ENCODE assay signal across 8 cellular contexts in the genomic region with DNA sequence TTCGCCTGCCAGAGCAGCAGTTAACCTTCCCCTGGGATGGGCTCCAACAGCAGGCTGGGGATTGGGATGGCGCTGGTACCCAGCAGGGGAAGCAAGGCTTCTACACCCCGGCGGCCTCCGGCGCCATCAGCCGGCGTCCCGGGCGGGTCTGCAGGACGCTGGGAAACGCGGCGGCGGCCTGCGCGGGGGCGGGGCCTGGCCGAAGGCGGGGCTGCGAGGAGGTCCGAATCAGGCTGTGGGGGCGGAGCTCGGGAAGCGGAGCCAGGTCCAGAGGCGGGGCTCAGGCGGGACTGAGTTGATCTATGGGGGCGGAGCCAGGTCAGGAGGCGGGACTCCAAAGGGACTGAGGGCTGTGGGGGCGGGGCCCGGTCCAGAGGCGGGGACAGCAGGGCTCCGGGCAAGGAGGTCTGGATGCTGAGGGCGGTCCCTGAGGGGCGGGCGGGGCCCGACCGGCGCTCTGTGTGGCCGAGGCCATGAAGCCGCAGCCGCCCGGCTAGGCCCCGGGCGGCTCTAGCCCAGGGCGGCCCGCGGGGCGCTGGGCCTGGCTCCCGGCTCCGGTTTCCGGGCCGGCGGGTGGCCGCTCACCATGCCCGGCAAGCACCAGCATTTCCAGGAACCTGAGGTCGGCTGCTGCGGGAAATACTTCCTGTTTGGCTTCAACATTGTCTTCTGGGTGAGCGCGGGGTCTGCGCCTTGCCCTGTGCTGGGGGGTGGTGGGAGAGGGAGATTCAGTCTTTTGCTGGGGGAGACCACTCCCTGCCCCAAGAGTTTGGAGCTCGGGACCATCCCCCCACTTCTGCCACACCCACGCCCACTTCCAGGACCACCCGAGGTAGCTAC. TPM values are rescaled to one million over a fixed set of nuclear protein-coding genes. Genes with fewer than 3 reads are reported as not detected.
A peak's percentile ranks its signal among the peaks of the same experiment; 100 is the strongest.
DNase-seq lines count a peak whose midpoint lies in the region; ATAC-seq and TF ChIP-seq lines count a peak whose summit lies in the region.

A gene with protein sequence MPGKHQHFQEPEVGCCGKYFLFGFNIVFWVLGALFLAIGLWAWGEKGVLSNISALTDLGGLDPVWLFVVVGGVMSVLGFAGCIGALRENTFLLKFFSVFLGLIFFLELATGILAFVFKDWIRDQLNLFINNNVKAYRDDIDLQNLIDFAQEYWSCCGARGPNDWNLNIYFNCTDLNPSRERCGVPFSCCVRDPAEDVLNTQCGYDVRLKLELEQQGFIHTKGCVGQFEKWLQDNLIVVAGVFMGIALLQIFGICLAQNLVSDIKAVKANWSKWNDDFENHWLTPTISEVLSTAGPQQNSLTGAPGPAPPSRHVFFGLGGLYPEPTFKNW (plus strand): TSS at position 455 of the 840 bp plus-strand sequence. CDS start 132 bp downstream, at position 587.

- H3K4me3 ChIP-seq in HAP-1: peak within 1 kb of the TSS; percentile 59
- H3K4me3 ChIP-seq in MG63: peak within 1 kb of the TSS; percentile 69
- peak within 1 kb of the TSS; percentile 88 for H3K4me3 ChIP-seq in fibroblast of the aortic adventitia (ENCODE audit: low read depth, low read length)

- peaks cover 6% of the 10 kb centered on the region for H3K27me3 Mint-ChIP-seq in nephron progenitor cell (ENCODE audit: low read depth, poor library complexity)
- no peaks in the 10 kb centered on the region for H3K27me3 Mint-ChIP-seq in stimulated activated naive CD8-positive, alpha-beta T cell treated with anti-CD3 and anti-CD28 coated beads, Interleukin-15, amount 100 ng/mL, for 72 hours

- peak within 1 kb of the TSS; percentile 86 for H3K4me3 Mint-ChIP-seq in nephron progenitor cell
- H3K4me3 Mint-ChIP-seq in stimulated activated naive CD8-positive, alpha-beta T cell treated with anti-CD3 and anti-CD28 coated beads, Interleukin-15, amount 100 ng/mL, for 72 hours: peak within 1 kb of the TSS; percentile 92 to 93

- H3K9me3 Mint-ChIP-seq in nephron progenitor cell: no peaks in the 10 kb centered on the region
- no peaks in the 10 kb centered on the region for H3K9me3 Mint-ChIP-seq in stimulated activated naive CD8-positive, alpha-beta T cell treated with anti-CD3 and anti-CD28 coated beads, Interleukin-15, amount 100 ng/mL, for 72 hours

- in situ Hi-C loops in G401 (cut with HindIII; ENCODE audit: low sequenced_read_pairs): no loop called here
- in situ Hi-C loops in HAP-1 (cut with MboI; ENCODE audit: low sequenced_read_pairs): no loop called here

- H3K4me1 Mint-ChIP-seq in nephron progenitor cell: peaks cover 33% of the 10 kb centered on the region
- H3K4me1 Mint-ChIP-seq in stimulated activated naive CD8-positive, alpha-beta T cell treated with anti-CD3 and anti-CD28 coated beads, Interleukin-15, amount 100 ng/mL, for 72 hours: peaks cover 62% of the 10 kb centered on the region

- H3K4me1 ChIP-seq in HAP-1: peaks cover 9% of the 10 kb centered on the region

- H3K27ac Mint-ChIP-seq in nephron progenitor cell: no peak within 1 kb of the TSS
- H3K27ac Mint-ChIP-seq in stimulated activated naive CD8-positive, alpha-beta T cell treated with anti-CD3 and anti-CD28 coated beads, Interleukin-15, amount 100 ng/mL, for 72 hours: peak within 1 kb of the TSS; percentile 93 to 95

- peak; percentile 88 for ATAC-seq in stimulated activated naive CD8-positive, alpha-beta T cell treated with anti-CD3 and anti-CD28 coated beads, Interleukin-15, amount 100 ng/mL, for 72 hours

- H3K36me3 ChIP-seq in HAP-1 (replicated peaks) (no peaks in the 10 kb centered on the region), MG63 (peaks cover 3% of the 10 kb centered on the region)

- H3K27me3 ChIP-seq in HAP-1 (ENCODE audit: low read depth) (no peaks in the 10 kb centered on the region), MG63 (no peaks in the 10 kb centered on the region)

- TF ChIP-seq CTCF in fibroblast of the aortic adventitia (IDR thresholded peaks at IDR 0.05; ENCODE audit: insufficient read depth, low read length) (peak; percentile 19), nephron progenitor cell (IDR thresholded peaks at IDR 0.05) (no peak)

- DNase-seq in G401 (ENCODE audit: low spot score): peak; percentile 100
- peak; percentile 97 to 100 for DNase-seq in HAP-1 (ENCODE audit: low spot score in 2 of 2)
- peak; percentile 100 for DNase-seq in MG63
- peak; percentile 92 for DNase-seq in SHP77 treated with DMSO at 0.1 percent for 48 hours (lab: John Stamatoyannopoulos, UW)
- DNase-seq in activated effector memory CD4-positive, alpha-beta T cell treated with anti-CD3 and anti-CD28 coated beads, Interleukin-2, amount 50 U/mL, for 16 hours: peak; percentile 100
- peak; percentile 98 for DNase-seq in fibroblast of the aortic adventitia (ENCODE audit: low read depth)
- peak; percentile 100 for DNase-seq in nephron progenitor cell
- peak; percentile 99 for DNase-seq in stimulated activated naive CD8-positive, alpha-beta T cell treated with anti-CD3 and anti-CD28 coated beads, Interleukin-15, amount 100 ng/mL, for 72 hours

- H3K36me3 Mint-ChIP-seq in nephron progenitor cell (ENCODE audit: low read depth): no peaks in the 10 kb centered on the region

- H3K9me3 ChIP-seq in HAP-1 (no peaks in the 10 kb centered on the region), MG63 (no peaks in the 10 kb centered on the region)

RNA-seq across cellular contexts. Expression of the gene that starts here (rescaled TPM):
- total RNA-seq in G401 (2014; rRNA removed; shearing (Covaris generic)): 91.3 and 96.3 TPM in 2 replicates
- total RNA-seq in MG63 (2014; rRNA removed; shearing (Covaris generic); ENCODE audit: low replicate concordance): 117 and 120 TPM in 2 replicates
- total RNA-seq in fibroblast of the aortic adventitia (ENCODE audit: low replicate concordance): 19.3 and 29.0 TPM in 2 replicates

Comparison
In these comparisons a context has a peak if more than half of its experiments do, and no peak if none do; other contexts are left out.
1. Peak in every context shown above with its lines: DNase-seq, ATAC-seq and H3K4me3 ChIP-seq.